ENCODE assay signal across 19 cellular contexts in genomic region chr20:22740829-22741228, GRCh38.
DNase-seq lines count a peak whose midpoint lies in the region; FAIRE-seq and TF ChIP-seq lines count a peak whose summit lies in the region.
"Had no signal": no experiment of that assay in that cellular context is flagged by ENCODE, and none has a peak within 500 bp of the region (broad histone marks: within the 10 kb centered on the region; RNA-seq: fewer than 3 reads in every experiment).

No MANE protein-coding gene starts in this region.

- H3K79me2 ChIP-seq in keratinocyte (ENCODE audit: control insufficient read depth, insufficient read depth, low read length): no peaks in the 10 kb centered on the region

- H3K9me3 ChIP-seq in keratinocyte (ENCODE audit: control insufficient read depth, low read depth, low read length) (no peaks in the 10 kb centered on the region), testis (no peaks in the 10 kb centered on the region)
- H3K9me3 ChIP-seq: BLaER1, HAP-1 had no signal

- H3K4me1 ChIP-seq in keratinocyte (ENCODE audit: control insufficient read depth, extremely low read depth, insufficient read depth, low read length) (peaks cover 26% of the 10 kb centered on the region), testis (no peaks in the 10 kb centered on the region)
- H3K4me1 ChIP-seq: Caco-2, HAP-1 had no signal

- H2AFZ ChIP-seq in keratinocyte (ENCODE audit: control insufficient read depth, low read length): no peak overlapping the region

- WGBS in testis, 2 donors: 82 to 91% methylated on average over 2 of the region's 2 CpGs

- TF ChIP-seq POLR2A in testis (IDR thresholded peaks at IDR 0.05): no peak

- no peak overlapping the region for H3K4me2 ChIP-seq in keratinocyte (ENCODE audit: control insufficient read depth, extremely low read depth, insufficient read depth, low read depth, low read length)
- H3K4me2 ChIP-seq: BLaER1 had no signal

- H4K20me1 ChIP-seq in keratinocyte (ENCODE audit: control insufficient read depth, extremely low read depth, insufficient read depth, low read length): no peaks in the 10 kb centered on the region
- H4K20me1 ChIP-seq: BLaER1 had no signal

- dilution Hi-C loops in keratinocyte (cut with MboI; ENCODE audit: extremely low pct_ligation_motif_present, low sequenced_read_pairs): no loop called here

- intact Hi-C loops in testis (cut with DNase I; ENCODE audit: low total_unique reads): no loop called here

- H3K36me3 ChIP-seq in bronchial epithelial cell (ENCODE audit: control insufficient read depth, insufficient read depth, low read length): no peaks in the 10 kb centered on the region
- no peaks in the 10 kb centered on the region for H3K36me3 ChIP-seq in keratinocyte (ENCODE audit: control insufficient read depth in 2 of 2, extremely low read depth in 1 of 2, insufficient read depth in 2 of 2, low read length in 2 of 2)
- H3K36me3 ChIP-seq in testis (ENCODE audit: low read depth, missing control alignments): no peaks in the 10 kb centered on the region
- H3K36me3 ChIP-seq: BLaER1, HAP-1 had no signal

- H3K9me1 ChIP-seq in keratinocyte (ENCODE audit: control insufficient read depth, extremely low read depth, insufficient read depth, low read length): no peaks in the 10 kb centered on the region

- TF ChIP-seq CTCF in bronchial epithelial cell (IDR thresholded peaks at IDR 0.05; ENCODE audit: insufficient read depth, low read length, severe bottlenecking) (no peak), keratinocyte (optimal IDR thresholded peaks at IDR 0.05 in 1 of 3, IDR thresholded peaks at IDR 0.05 in 1 of 3, conservative IDR thresholded peaks at IDR 0.05 in 1 of 3; ENCODE audit: extremely low read depth in 1 of 3, insufficient read depth in 2 of 3, low read length in 3 of 3) (no peak), testis (IDR thresholded peaks at IDR 0.05) (no peak)

- peak; percentile 78 for DNase-seq in bronchial epithelial cell (ENCODE audit: low read depth)
- DNase-seq in epithelial cell of prostate (ENCODE audit: low read depth, low spot score): no peak
- DNase-seq in keratinocyte (ENCODE audit: low read depth, low spot score): no peak
- no peak for DNase-seq in activated naive CD4-positive, alpha-beta T cell treated with Interleukin-2 at 50 U/mL for 16 hours
- DNase-seq in HTR-8/SVneo (ENCODE audit: insufficient read length, low spot score): no peak
- no peak for DNase-seq in testis
- DNase-seq: Caco-2; CD4-positive, CD25-positive, alpha-beta regulatory T cell; CD8-positive, alpha-beta T cell; DMS153; DND-41; GOT3; HFFc6 had no signal

- H3K27me3 ChIP-seq in bronchial epithelial cell (ENCODE audit: control insufficient read depth, insufficient read depth, low read length) (no peaks in the 10 kb centered on the region), keratinocyte (ENCODE audit: control insufficient read depth, extremely low read depth, insufficient read depth, low read length) (no peaks in the 10 kb centered on the region), testis (no peaks in the 10 kb centered on the region)
- H3K27me3 ChIP-seq: BLaER1 had no signal

- FAIRE-seq in bronchial epithelial cell (lab: Jason Lieb, UNC) (no peak), keratinocyte (lab: Jason Lieb, UNC) (peak; percentile 48), HTR-8/SVneo (lab: Jason Lieb, UNC) (no peak)
- FAIRE-seq: G401.6, GM12892, H54 had no signal

- H3K27ac ChIP-seq in epithelial cell of prostate (peak overlapping the region; percentile 14), keratinocyte (ENCODE audit: control insufficient read depth, insufficient read depth, low read length) (no peak overlapping the region), testis (no peak overlapping the region)
- H3K27ac ChIP-seq: BLaER1, C4-2B had no signal

- H3K4me3 ChIP-seq in bronchial epithelial cell (ENCODE audit: low read depth, low read length) (no peak overlapping the region), keratinocyte (ENCODE audit: control insufficient read depth in 2 of 3, extremely low read depth in 1 of 3, insufficient read depth in 2 of 3, low read depth in 1 of 3, low read length in 3 of 3) (no peak overlapping the region), testis (no peak overlapping the region)
- H3K4me3 ChIP-seq: BLaER1, HAP-1 had no signal

- H3K9ac ChIP-seq in keratinocyte (ENCODE audit: control insufficient read depth, extremely low read depth, insufficient read depth, low read length): no peak overlapping the region
- H3K9ac ChIP-seq: BLaER1 had no signal
